In the genomic region with DNA sequence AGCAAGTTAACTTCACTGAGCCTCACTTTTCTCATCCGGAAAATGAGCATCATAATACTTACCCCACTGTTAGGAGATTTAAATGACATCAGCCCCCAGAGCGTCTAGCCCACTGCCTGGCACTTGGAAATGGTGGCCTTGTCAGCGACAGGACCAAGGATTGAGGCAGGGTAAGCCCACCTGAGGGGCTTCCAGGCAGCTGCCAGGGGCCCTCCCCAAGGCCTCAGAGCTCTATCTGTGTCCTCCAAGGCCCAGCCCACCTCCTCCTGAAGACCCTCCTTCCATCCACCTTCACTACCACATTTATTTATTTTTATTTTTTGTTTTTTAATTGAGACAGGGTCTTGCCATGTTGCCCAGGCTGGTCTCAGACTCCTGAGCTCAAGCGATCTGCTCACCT, we compare ENCODE assay signal across 29 cellular contexts. TPM values are rescaled to one million over a fixed set of nuclear protein-coding genes. Genes with fewer than 3 reads are reported as not detected.
"Had no signal": no experiment of that assay in that cellular context is flagged by ENCODE, and none has a peak within 500 bp of the region (broad histone marks: within the 10 kb centered on the region; RNA-seq: fewer than 3 reads in every experiment).

No MANE protein-coding gene starts in this region.

- H3K36me3 Mint-ChIP-seq: natural killer cell treated with Interleukin-12 subunit alpha and Interleukin-12 subunit beta and Interleukin-15 and Interleukin-18, amount 100 ng/mL, for 72 hours; stimulated activated memory B cell treated with anti-CD40 and anti-IgM and Interleukin-4, amounts not matched to agents 10 μg/mL and 1 μg/mL and 100 μg/mL, for 72 hours had no signal

- DNase-seq: naive B cell; naive thymus-derived CD8-positive, alpha-beta T cell; nucleus accumbens; psoas muscle; right cardiac atrium; sigmoid colon; small intestine; stimulated activated CD4-positive, alpha-beta T cell treated with anti-CD3 and anti-CD28 coated beads, Interleukin-12 subunit alpha, Interleukin-12 subunit beta, amount 100 ng/mL, for 4 hours; stimulated activated CD4-positive, alpha-beta T cell treated with anti-CD3 and anti-CD28 coated beads, Interleukin-1b, Interleukin-23, amount 100 ng/mL, for 48 hours; stimulated activated CD4-positive, alpha-beta T cell treated with anti-CD3 and anti-CD28 coated beads, Interleukin-4, amount 100 ng/mL, for 1 hour; stimulated activated CD4-positive, alpha-beta T cell treated with anti-CD3 and anti-CD28 coated beads, Interleukin-4, amount 100 ng/mL, for 4 hours; stimulated activated CD8-positive, alpha-beta memory T cell treated with anti-CD3 and anti-CD28 coated beads, Interleukin-4, amount 100 ng/mL, for 48 hours; stimulated activated naive CD4-positive, alpha-beta T cell; stimulated activated naive CD8-positive, alpha-beta T cell treated with anti-CD3 and anti-CD28 coated beads, Interleukin-15, amount 100 ng/mL, for 72 hours; stimulated activated naive CD8-positive, alpha-beta T cell treated with anti-CD3 and anti-CD28 coated beads, Interleukin-15, Interleukin-2, amounts not matched to agents 100 U/mL and 50 U/mL, for 24 hours; testis; tibial artery; transverse colon; upper lobe of left lung had no signal

- H3K4me3 ChIP-seq: pancreas, psoas muscle, right lobe of liver, sigmoid colon, suprapubic skin, testis, tibial artery, transverse colon, upper lobe of left lung, vagina had no signal

- H3K27ac ChIP-seq: neutrophil, pancreas, psoas muscle, right lobe of liver, sigmoid colon, suprapubic skin, testis, tibial artery, transverse colon, upper lobe of left lung, vagina had no signal

- ATAC-seq: naive thymus-derived CD8-positive, alpha-beta T cell; pancreas; psoas muscle; right lobe of liver; stimulated activated memory B cell treated with anti-CD40 and anti-IgM and Interleukin-4, amounts not matched to agents 10 μg/mL and 1 μg/mL and 100 μg/mL, for 72 hours; stimulated activated naive CD8-positive, alpha-beta T cell treated with anti-CD3 and anti-CD28 coated beads, Interleukin-15, amount 100 ng/mL, for 72 hours; stimulated activated naive CD8-positive, alpha-beta T cell treated with anti-CD3 and anti-CD28 coated beads, Interleukin-15, Interleukin-2, amounts not matched to agents 100 U/mL and 50 U/mL, for 24 hours had no signal

- H3K4me1 ChIP-seq: pancreas, psoas muscle, right lobe of liver, testis, tibial artery, transverse colon, upper lobe of left lung, vagina had no signal

- FAIRE-seq: pancreas, small intestine, urothelium cell line had no signal

- H3K9me3 ChIP-seq: neutrophil, pancreas, psoas muscle, right lobe of liver, suprapubic skin, testis, transverse colon, upper lobe of left lung, vagina had no signal

- H3K27ac Mint-ChIP-seq: naive B cell; naive thymus-derived CD8-positive, alpha-beta T cell; natural killer cell treated with Interleukin-12 subunit alpha and Interleukin-12 subunit beta and Interleukin-15 and Interleukin-18, amount 100 ng/mL, for 72 hours; progenitor cell of endocrine pancreas; stimulated activated memory B cell treated with anti-CD40 and anti-IgM and Interleukin-4, amounts not matched to agents 10 μg/mL and 1 μg/mL and 100 μg/mL, for 72 hours; stimulated activated naive CD8-positive, alpha-beta T cell treated with anti-CD3 and anti-CD28 coated beads, Interleukin-15, amount 100 ng/mL, for 72 hours had no signal

- H3K36me3 ChIP-seq: neutrophil, pancreas, right lobe of liver, transverse colon, vagina had no signal

- H3K27me3 ChIP-seq: pancreas, right lobe of liver, sigmoid colon, suprapubic skin, testis, tibial artery, transverse colon, upper lobe of left lung, vagina had no signal

- H3K4me1 Mint-ChIP-seq: naive thymus-derived CD8-positive, alpha-beta T cell; stimulated activated memory B cell treated with anti-CD40 and anti-IgM and Interleukin-4, amounts not matched to agents 10 μg/mL and 1 μg/mL and 100 μg/mL, for 72 hours had no signal

- H3K9me3 Mint-ChIP-seq: natural killer cell treated with Interleukin-12 subunit alpha and Interleukin-12 subunit beta and Interleukin-15 and Interleukin-18, amount 100 ng/mL, for 72 hours; neural crest cell; stimulated activated memory B cell treated with anti-CD40 and anti-IgM and Interleukin-4, amounts not matched to agents 10 μg/mL and 1 μg/mL and 100 μg/mL, for 72 hours; stimulated activated naive CD8-positive, alpha-beta T cell treated with anti-CD3 and anti-CD28 coated beads, Interleukin-15, amount 100 ng/mL, for 72 hours had no signal

- H3K27me3 Mint-ChIP-seq: stimulated activated naive CD8-positive, alpha-beta T cell treated with anti-CD3 and anti-CD28 coated beads, Interleukin-15, amount 100 ng/mL, for 72 hours had no signal

- H3K4me3 Mint-ChIP-seq: naive B cell; naive thymus-derived CD8-positive, alpha-beta T cell; natural killer cell treated with Interleukin-12 subunit alpha and Interleukin-12 subunit beta and Interleukin-15 and Interleukin-18, amount 100 ng/mL, for 72 hours; neural crest cell; stimulated activated memory B cell treated with anti-CD40 and anti-IgM and Interleukin-4, amounts not matched to agents 10 μg/mL and 1 μg/mL and 100 μg/mL, for 72 hours; stimulated activated naive CD8-positive, alpha-beta T cell treated with anti-CD3 and anti-CD28 coated beads, Interleukin-15, amount 100 ng/mL, for 72 hours had no signal

RNA-seq across cellular contexts. Expression of a gene that starts 13.8 kb away (rescaled TPM):
- polyA plus RNA-seq: naive thymus-derived CD8-positive, alpha-beta T cell had no signal
